ENCODE assay signal across 29 cellular contexts in genomic region chr15:76274226-76274625, GRCh38. TPM values are rescaled to one million over a fixed set of nuclear protein-coding genes. Genes with fewer than 3 reads are reported as not detected.
DNase-seq lines count a peak whose midpoint lies in the region; ATAC-seq and TF ChIP-seq lines count a peak whose summit lies in the region.
"Had no signal": no experiment of that assay in that cellular context is flagged by ENCODE, and none has a peak within 500 bp of the region (broad histone marks: within the 10 kb centered on the region; RNA-seq: fewer than 3 reads in every experiment).

No MANE protein-coding gene starts in this region.

- no peak overlapping the region for H2BK20ac ChIP-seq in IMR-90 (ENCODE audit: low read depth, low read length)

- CTCF ChIA-PET in IMR-90 (lab: Yijun Ruan, JAX) = no interaction called here
- CTCF ChIA-PET in CD4-positive, alpha-beta memory T cell (lab: Charles Lee; ENCODE audit: partially characterized antibody) = no interaction called here

- H4K91ac ChIP-seq in IMR-90 (ENCODE audit: insufficient read depth, low read depth, low read length) = no peak overlapping the region

- H3K23ac ChIP-seq in IMR-90 (ENCODE audit: low read depth, low read length) = no peak overlapping the region

- H3K36me3 ChIP-seq in IMR-90 (ENCODE audit: control insufficient read depth, insufficient read depth, low read length) = peaks cover 17% of the 10 kb centered on the region
- no peaks in the 10 kb centered on the region for H3K36me3 ChIP-seq in ovary
- H3K36me3 ChIP-seq in CD4-positive, alpha-beta memory T cell (ENCODE audit: insufficient read depth, low read length) = peaks cover 16% of the 10 kb centered on the region

- peak; percentile 15 for DNase-seq in AG20443 (ENCODE audit: low spot score)
- DNase-seq in IMR-90 = peak; percentile 37
- peak; percentile 79 for DNase-seq in choroid plexus epithelial cell (ENCODE audit: low read depth)
- DNase-seq in iris pigment epithelial cell (ENCODE audit: low read depth) = peak; percentile 66
- no peak for DNase-seq in ovary
- no peak for DNase-seq in CD4-positive, alpha-beta memory T cell
- DNase-seq in activated CD4-positive, alpha-beta T cell treated with anti-CD3 and anti-CD28 coated beads for 48 hours = no peak
- DNase-seq: activated CD4-positive, alpha-beta T cell treated with anti-CD3 and anti-CD28 coated beads, Interleukin-2, amount 10 ng/mL, durations not matched to agents 24 days and 14 days; activated effector memory CD4-positive, alpha-beta T cell treated with Interleukin-2 at 50 U/mL for 16 hours; aorta; BE2C; GF-D8; GOT3; HFFc6; left ventricle myocardium inferior; naive B cell; right lobe of liver; SJCRH30; stimulated activated CD4-positive, alpha-beta T cell treated with anti-CD3 and anti-CD28 coated beads, Interleukin-2, amount 100 ng/mL, for 48 hours; stimulated activated naive CD8-positive, alpha-beta T cell treated with anti-CD3 and anti-CD28 coated beads, Interleukin-15, amount 100 ng/mL, for 72 hours; SW 1271; T-helper 9 cell had no signal

- no TSS peak for BruUV-seq in IMR-90 (replicated peaks; lab: Mats Ljungman, UMichigan)

- H3K18ac ChIP-seq in IMR-90 (ENCODE audit: low read depth, low read length) = no peak overlapping the region

- H3K9ac ChIP-seq in IMR-90 (ENCODE audit: low read depth, low read length) = no peak overlapping the region

- H3K4me3 Mint-ChIP-seq in CD4-positive, alpha-beta memory T cell = no peak overlapping the region
- H3K4me3 Mint-ChIP-seq: activated CD4-positive, alpha-beta T cell treated with anti-CD3 and anti-CD28 coated beads, Interleukin-2, amount 10 ng/mL, durations not matched to agents 24 days and 14 days; activated naive CD8-positive, alpha-beta T cell; central memory CD8-positive, alpha-beta T cell; HFFc6; IgD-negative memory B cell; naive B cell; stimulated activated naive CD8-positive, alpha-beta T cell treated with anti-CD3 and anti-CD28 coated beads, Interleukin-15, amount 100 ng/mL, for 72 hours had no signal

- H3K36me3 Mint-ChIP-seq in CD4-positive, alpha-beta memory T cell = peaks cover 78 to 80% of the 10 kb centered on the region in 2 donors

- no peak for TF ChIP-seq EP300 in ovary (IDR thresholded peaks at IDR 0.05)

- H3K27me3 ChIP-seq in IMR-90 (ENCODE audit: control insufficient read depth, insufficient read depth, low read length) = no peaks in the 10 kb centered on the region
- H3K27me3 ChIP-seq in ovary = no peaks in the 10 kb centered on the region
- H3K27me3 ChIP-seq in CD4-positive, alpha-beta memory T cell (ENCODE audit: insufficient read depth, low read length) = no peaks in the 10 kb centered on the region
- H3K27me3 ChIP-seq: BE2C, neutrophil, right lobe of liver, SJCRH30 had no signal

- ATAC-seq in IMR-90 (ENCODE audit: low read depth) = no peak
- no peak for ATAC-seq in GM21360 (IDR thresholded peaks at IDR 0.05; ENCODE audit: unreplicated experiment)
- ATAC-seq: A549; right lobe of liver; stimulated activated naive CD8-positive, alpha-beta T cell treated with anti-CD3 and anti-CD28 coated beads, Interleukin-15, amount 100 ng/mL, for 72 hours had no signal

- no peak overlapping the region for H4K8ac ChIP-seq in IMR-90 (ENCODE audit: low read depth in 2 of 2, low read length in 2 of 2)

- TF ChIP-seq POLR2A in IMR-90 (IDR thresholded peaks at IDR 0.05; ENCODE audit: low read depth, low read length) = no peak
- no peak for TF ChIP-seq POLR2A in ovary (IDR thresholded peaks at IDR 0.05)

- H2AK9ac ChIP-seq in IMR-90 (replicated peaks; ENCODE audit: low read depth, low read length, poor library complexity) = no peak overlapping the region

- intact Hi-C loops in IMR-90 (cut with micrococcal nuclease) = no loop called here
- intact Hi-C loops in ovary (cut with DNase I) = no loop called here
- intact Hi-C loops in CD4-positive, alpha-beta memory T cell (cut with micrococcal nuclease) = no loop called here

- H3K4me3 ChIP-seq in IMR-90 (ENCODE audit: insufficient read depth, low read depth, low read length) = no peak overlapping the region
- no peak overlapping the region for H3K4me3 ChIP-seq in choroid plexus epithelial cell (ENCODE audit: low read depth, low read length)
- H3K4me3 ChIP-seq in ovary = no peak overlapping the region
- no peak overlapping the region for H3K4me3 ChIP-seq in CD4-positive, alpha-beta memory T cell (ENCODE audit: low read length in 2 of 2)
- H3K4me3 ChIP-seq: A549, left ventricle myocardium inferior, right lobe of liver, SJCRH30 had no signal

- H3K9me3 ChIP-seq in IMR-90 (ENCODE audit: control insufficient read depth, insufficient read depth, low read length) (no peaks in the 10 kb centered on the region), ovary (peaks cover 0 to 15% of the 10 kb centered on the region in 2 donors)
- no peaks in the 10 kb centered on the region for H3K9me3 ChIP-seq in CD4-positive, alpha-beta memory T cell (ENCODE audit: control insufficient read depth in 1 of 2, low read length in 2 of 2)
- H3K9me3 ChIP-seq: A549, BE2C, left ventricle myocardium inferior, neutrophil, right lobe of liver had no signal

- WGBS in IMR-90 (ENCODE audit: extremely low coverage in 2 of 2, insufficient read length in 1 of 2), 2 experiments = no CpG with 5 or more reads among the region's 2 CpGs
- WGBS in ovary, 3 donors = 3 to 10% (median 5%) methylated on average over 2 of the region's 2 CpGs

- H2AK5ac ChIP-seq in IMR-90 (ENCODE audit: low read depth, low read length) = no peak overlapping the region

- H3K27me3 Mint-ChIP-seq in CD4-positive, alpha-beta memory T cell = no peaks in the 10 kb centered on the region
- H3K27me3 Mint-ChIP-seq: activated CD4-positive, alpha-beta T cell treated with anti-CD3 and anti-CD28 coated beads, Interleukin-2, amount 10 ng/mL, durations not matched to agents 24 days and 14 days; activated naive CD8-positive, alpha-beta T cell; central memory CD8-positive, alpha-beta T cell; IgD-negative memory B cell; naive B cell; progenitor cell of endocrine pancreas; stimulated activated naive CD8-positive, alpha-beta T cell treated with anti-CD3 and anti-CD28 coated beads, Interleukin-15, amount 100 ng/mL, for 72 hours had no signal

- no peak overlapping the region for H3K4me2 ChIP-seq in IMR-90 (ENCODE audit: low read depth, low read length)
- H3K4me2 ChIP-seq: A549 had no signal

- no peak overlapping the region for H4K5ac ChIP-seq in IMR-90 (ENCODE audit: low read depth, low read length)

- H3K27ac ChIP-seq in IMR-90 (ENCODE audit: insufficient read depth, low read length) = no peak overlapping the region
- no peak overlapping the region for H3K27ac ChIP-seq in ovary
- H3K27ac ChIP-seq in CD4-positive, alpha-beta memory T cell (ENCODE audit: low read depth, low read length) = no peak overlapping the region
- H3K27ac ChIP-seq: A549, left ventricle myocardium inferior, neutrophil, right lobe of liver, SJCRH30 had no signal

- no peak overlapping the region for H2AFZ ChIP-seq in IMR-90 (replicated peaks; ENCODE audit: low read length, poor library complexity)

- H3K14ac ChIP-seq in IMR-90 (replicated peaks; ENCODE audit: low read depth, low read length) = no peak overlapping the region

- H2BK120ac ChIP-seq in IMR-90 (ENCODE audit: low read depth, low read length) = no peak overlapping the region

- no peak overlapping the region for H3K56ac ChIP-seq in IMR-90 (ENCODE audit: extremely low read depth, insufficient read depth, low read length)

- peaks cover 3% of the 10 kb centered on the region; the same call in 1 of the 2 replicates for H3K9me1 ChIP-seq in IMR-90 (ENCODE audit: insufficient read depth, low read length)

- H3K9me3 Mint-ChIP-seq in CD4-positive, alpha-beta memory T cell = peaks cover 0 to 8% (median 4%) of the 10 kb centered on the region in 8 donors
- H3K9me3 Mint-ChIP-seq: central memory CD8-positive, alpha-beta T cell; HFFc6 had no signal

- H3K4me1 ChIP-seq in IMR-90 (ENCODE audit: control insufficient read depth, insufficient read depth, low read length) (no peaks in the 10 kb centered on the region), ovary (ENCODE audit: insufficient read depth) (no peaks in the 10 kb centered on the region)
- no peaks in the 10 kb centered on the region for H3K4me1 ChIP-seq in CD4-positive, alpha-beta memory T cell (ENCODE audit: insufficient read depth, low read length)
- H3K4me1 ChIP-seq: A549, BE2C, right lobe of liver, SJCRH30 had no signal

- H3K27ac Mint-ChIP-seq in CD4-positive, alpha-beta memory T cell = no peak overlapping the region
- H3K27ac Mint-ChIP-seq: activated CD4-positive, alpha-beta T cell treated with anti-CD3 and anti-CD28 coated beads, Interleukin-2, amount 10 ng/mL, durations not matched to agents 24 days and 14 days; activated naive CD8-positive, alpha-beta T cell; HFFc6; IgD-negative memory B cell; progenitor cell of endocrine pancreas; stimulated activated naive CD8-positive, alpha-beta T cell treated with anti-CD3 and anti-CD28 coated beads, Interleukin-15, amount 100 ng/mL, for 72 hours had no signal

- H3K4ac ChIP-seq in IMR-90 (ENCODE audit: low read depth, low read length) = no peak overlapping the region

- H3K79me1 ChIP-seq in IMR-90 (ENCODE audit: low read depth in 1 of 2, low read length in 2 of 2) = peaks cover 3 to 4% of the 10 kb centered on the region in 2 experiments; a peak in 2 of 4 replicates

- H4K20me1 ChIP-seq in IMR-90 (ENCODE audit: insufficient read depth, low read length) = no peaks in the 10 kb centered on the region

- H2BK5ac ChIP-seq in IMR-90 (ENCODE audit: low read depth, low read length, poor library complexity, severe bottlenecking) = no peak overlapping the region

- dilution Hi-C loops in IMR-90 (cut with HindIII; ENCODE audit: low sequenced_read_pairs, unreplicated experiment) = no loop called here

- no peak overlapping the region for H2BK15ac ChIP-seq in IMR-90 (ENCODE audit: low read depth, low read length)

- H3K4me1 Mint-ChIP-seq in CD4-positive, alpha-beta memory T cell = peaks cover 0 to 14% (median 4%) of the 10 kb centered on the region in 4 donors
- H3K4me1 Mint-ChIP-seq: activated CD4-positive, alpha-beta T cell treated with anti-CD3 and anti-CD28 coated beads, Interleukin-2, amount 10 ng/mL, durations not matched to agents 24 days and 14 days; IgD-negative memory B cell; stimulated activated naive CD8-positive, alpha-beta T cell treated with anti-CD3 and anti-CD28 coated beads, Interleukin-15, amount 100 ng/mL, for 72 hours had no signal

- POLR2A ChIA-PET in IMR-90 (lab: Charles Lee; ENCODE audit: unreplicated experiment) = no interaction called here
- POLR2A ChIA-PET in CD4-positive, alpha-beta memory T cell (lab: Charles Lee; ENCODE audit: partially characterized antibody) = no interaction called here

- no peak for TF ChIP-seq CTCF in IMR-90 (conservative IDR thresholded peaks at IDR 0.05; ENCODE audit: low read depth, low read length)
- TF ChIP-seq CTCF in choroid plexus epithelial cell (conservative IDR thresholded peaks at IDR 0.05; ENCODE audit: low read depth, low read length) = no peak
- no peak for TF ChIP-seq CTCF in ovary (IDR thresholded peaks at IDR 0.05)

- in situ Hi-C loops in IMR-90 (cut with MboI; ENCODE audit: low sequenced_read_pairs) = no loop called here

- TF ChIP-seq RAD21 in IMR-90 (IDR thresholded peaks at IDR 0.05; ENCODE audit: low read length) = no peak

RNA-seq across cellular contexts. Expression of gene ETFA, which starts 37.0 kb away (rescaled TPM):
- total RNA-seq in IMR-90 (2012; rRNA removed) = 159 and 172 TPM in 2 replicates
- polyA plus RNA-seq in IMR-90 (2012; rRNA removed) = 115 and 116 TPM in 2 replicates
- polyA plus RNA-seq in IMR-90 (2012; cell fraction: cytosol; rRNA removed) = 45.8 and 62.6 TPM in 2 replicates
- polyA plus RNA-seq in IMR-90 (2012; cell fraction: nucleus; rRNA removed; ENCODE audit: low replicate concordance) = 22.3 and 88.0 TPM in 2 replicates
- total RNA-seq in ovary = 10 to 100 TPM; 45.8 to 79.0 (median 71.7) TPM
- polyA plus RNA-seq in ovary = 10 to 100 TPM; 46.7 to 97.4 TPM
- 10 to 100 TPM; 47.7 to 49.4 TPM for total RNA-seq in CD4-positive, alpha-beta memory T cell
- 100 to 1,000 TPM; 104 to 106 TPM for polyA plus RNA-seq in CD4-positive, alpha-beta memory T cell

Comparison
In these comparisons a context has a peak if more than half of its experiments do, and no peak if none do; other contexts are left out.
1. DNase-seq: peak in AG20443 (single experiment), IMR-90 (single experiment), choroid plexus epithelial cell (single experiment) and iris pigment epithelial cell (single experiment); none in ovary (0 of 5), CD4-positive, alpha-beta memory T cell (0 of 5) and activated CD4-positive, alpha-beta T cell treated with anti-CD3 and anti-CD28 coated beads for 48 hours (single experiment).